25 cellular contexts compared by ENCODE assay signal in the genomic region with DNA sequence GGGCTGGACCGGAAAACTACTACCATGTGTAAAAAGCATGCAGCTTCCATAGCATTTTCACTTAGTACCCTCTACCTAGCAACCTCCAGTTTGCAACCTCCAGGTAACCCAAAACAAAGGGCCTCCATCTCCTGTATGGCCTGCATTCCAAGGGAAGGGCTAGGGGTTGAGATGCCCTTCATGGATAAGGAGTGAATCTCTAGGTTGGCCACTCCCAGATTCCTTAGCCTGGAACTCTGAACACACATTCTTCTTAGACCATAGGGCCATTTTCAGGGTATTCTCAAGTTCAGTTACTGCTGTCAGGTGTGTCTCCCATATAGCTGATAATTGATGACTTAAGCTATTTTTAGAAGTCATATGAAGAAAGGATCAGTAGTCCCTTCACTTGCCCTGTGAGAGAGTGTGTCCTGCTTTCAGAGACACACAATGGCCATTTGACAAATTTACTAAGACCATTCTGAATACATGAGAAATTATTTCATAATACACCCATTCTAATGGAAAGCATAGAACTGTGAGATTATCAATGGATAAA. TPM values are rescaled to one million over a fixed set of nuclear protein-coding genes. Genes with fewer than 3 reads are reported as not detected.
"Had no signal": no experiment of that assay in that cellular context is flagged by ENCODE, and none has a peak within 500 bp of the region (broad histone marks: within the 10 kb centered on the region; RNA-seq: fewer than 3 reads in every experiment).

No MANE protein-coding gene starts in this region.

- H3K27ac ChIP-seq: esophagus squamous epithelium, gastrocnemius medialis, heart right ventricle, left lung, lower lobe of right lung had no signal

- H3K36me3 ChIP-seq: esophagus squamous epithelium, gastrocnemius medialis, heart right ventricle, left lung, lower lobe of right lung had no signal

- DNase-seq: cortex of kidney; effector memory CD4-positive, alpha-beta T cell; esophagus squamous epithelium; foreskin fibroblast; foreskin melanocyte; gastrocnemius medialis; glutamatergic neuron; head of caudate nucleus; heart right ventricle; hippocampal formation; left cardiac atrium; left lung; left ventricle myocardium superior; lower lobe of right lung; mesenchymal stem cell; midbrain; naive thymus-derived CD4-positive, alpha-beta T cell had no signal

- H3K27me3 ChIP-seq: esophagus squamous epithelium, gastrocnemius medialis, heart right ventricle, left lung had no signal

- H3K4me3 ChIP-seq: esophagus squamous epithelium, gastrocnemius medialis, heart right ventricle, left lung, lower lobe of right lung had no signal

- H3K4me1 ChIP-seq: esophagus squamous epithelium, gastrocnemius medialis, heart right ventricle, left lung, lower lobe of right lung had no signal

- ATAC-seq: gastrocnemius medialis; heart right ventricle; left cardiac atrium; left lung; left ventricle myocardium superior; lower lobe of right lung; naive thymus-derived CD4-positive, alpha-beta T cell had no signal

- FAIRE-seq: colon, endothelial cell of umbilical vein, islet of Langerhans, keratinocyte had no signal

- H3K9me3 ChIP-seq: esophagus squamous epithelium, gastrocnemius medialis, heart right ventricle, left lung, lower lobe of right lung had no signal

RNA-seq across cellular contexts. Expression of gene HSPB3, which starts 22.5 kb away (rescaled TPM):
- total RNA-seq: dermis microvascular lymphatic vessel endothelial cell; endothelial cell of umbilical vein; epithelial cell of proximal tubule; glomerular endothelial cell; lower lobe of right lung; lung microvascular endothelial cell; naive thymus-derived CD4-positive, alpha-beta T cell had no signal
- polyA plus RNA-seq: endothelial cell of umbilical vein; naive thymus-derived CD4-positive, alpha-beta T cell had no signal
